13 cellular contexts compared by ENCODE assay signal in genomic region chr9:130539473-130540223, GRCh38. TPM values are rescaled to one million over a fixed set of nuclear protein-coding genes. Genes with fewer than 3 reads are reported as not detected.
DNase-seq lines count a peak whose midpoint lies in the region; ATAC-seq, FAIRE-seq and TF ChIP-seq lines count a peak whose summit lies in the region.
"Had no signal": no experiment of that assay in that cellular context is flagged by ENCODE, and none has a peak within 500 bp of the region (broad histone marks: within the 10 kb centered on the region; RNA-seq: fewer than 3 reads in every experiment).

No MANE protein-coding gene starts in this region.

- H3K4me1 ChIP-seq in H1 (replicated peaks in 1 of 4; ENCODE audit: control insufficient read depth in 3 of 4, insufficient read depth in 4 of 4, low read length in 3 of 4), result peaks cover 0 to 31% (median 10%) of the 10 kb centered on the region in 4 experiments; a peak in 6 of 7 replicates
- no peaks in the 10 kb centered on the region for H3K4me1 ChIP-seq in psoas muscle
- H3K4me1 ChIP-seq in upper lobe of left lung, result peaks cover 0 to 10% (median 1%) of the 10 kb centered on the region in 4 donors

- no peaks in the 10 kb centered on the region; the same call in 1 of the 2 replicates for H3K79me1 ChIP-seq in H1 (ENCODE audit: low read depth, low read length)

- TF ChIP-seq RAD21 in H1 (IDR thresholded peaks at IDR 0.05 in 1 of 2, conservative IDR thresholded peaks at IDR 0.05 in 1 of 2; ENCODE audit: low read depth in 2 of 2, low read length in 2 of 2), result no peak

- no peak overlapping the region for H3K4ac ChIP-seq in H1 (replicated peaks; ENCODE audit: insufficient read length, low read depth, low read length)

- H3K18ac ChIP-seq in H1 (ENCODE audit: extremely low read depth, low read length), result no peak overlapping the region

- peak overlapping the region; percentile 24; the same call in 1 of the 2 replicates for H2BK5ac ChIP-seq in H1 (ENCODE audit: low read depth, low read length)

- H3K27me3 ChIP-seq in H1 (replicated peaks in 1 of 4; ENCODE audit: control insufficient read depth in 3 of 4, extremely low read depth in 1 of 4, insufficient read depth in 3 of 4, low read length in 3 of 4), result peaks cover 0 to 22% (median 13%) of the 10 kb centered on the region in 4 experiments; a peak in 4 of 7 replicates
- H3K27me3 ChIP-seq in psoas muscle (ENCODE audit: insufficient read depth in 3 of 3, low read length in 2 of 3), result peaks cover 0 to 66% (median 18%) of the 10 kb centered on the region in 3 donors
- H3K27me3 ChIP-seq in upper lobe of left lung, result peaks cover 0 to 19% (median 2%) of the 10 kb centered on the region in 4 donors

- H3K4me3 ChIP-seq in H1 (ENCODE audit: extremely low read depth in 1 of 4, insufficient read depth in 2 of 4, low read depth in 3 of 4, low read length in 4 of 4) (no peak overlapping the region), psoas muscle (no peak overlapping the region), upper lobe of left lung (no peak overlapping the region)

- no peak overlapping the region for H3K27ac Mint-ChIP-seq in activated T-helper 2 cell treated with anti-CD3 and anti-CD28 coated beads, Interferon-gamma antibody, Interleukin-2, Interleukin-4, amounts not matched to agents 10 μg/mL and 5 μg/mL and 100 μg/mL, durations not matched to agents 14 hours and 24 hours and 36 hours
- H3K27ac Mint-ChIP-seq: naive B cell; stimulated activated naive CD8-positive, alpha-beta T cell treated with anti-CD3 and anti-CD28 coated beads, Interleukin-15, amount 100 ng/mL, for 72 hours; T-cell had no signal

- intact Hi-C loops in psoas muscle (cut with DNase I) (no loop called here), Right ventricle myocardium superior (cut with DNase I) (no loop called here)
- intact Hi-C loops in activated T-helper 2 cell treated with anti-CD3 and anti-CD28 coated beads, Interferon-gamma antibody, Interleukin-2, Interleukin-4, amounts not matched to agents 10 μg/mL and 5 μg/mL and 100 μg/mL, durations not matched to agents 14 hours and 24 hours and 36 hours (cut with micrococcal nuclease), result no loop called here

- no peak overlapping the region for H4K5ac ChIP-seq in H1 (ENCODE audit: insufficient read length, low read depth, low read length)

- no peak overlapping the region for H3K14ac ChIP-seq in H1 (ENCODE audit: insufficient read length)

- peak overlapping the region; percentile 94; the same call in 1 of the 2 replicates for H2BK12ac ChIP-seq in H1 (ENCODE audit: low read depth, low read length)

- no peak for TF ChIP-seq EP300 in H1 (IDR thresholded peaks at IDR 0.05; ENCODE audit: borderline replicate concordance in 1 of 2, low read depth in 2 of 2, low read length in 2 of 2)
- TF ChIP-seq EP300 in upper lobe of left lung (IDR thresholded peaks at IDR 0.05), result no peak

- H3K23ac ChIP-seq in H1 (ENCODE audit: insufficient read length), result no peak overlapping the region

- H3K36me3 ChIP-seq in H1 (ENCODE audit: control insufficient read depth in 2 of 4, insufficient read depth in 4 of 4, low read length in 3 of 4) (no peaks in the 10 kb centered on the region; a peak in 1 of 8 replicates), psoas muscle (ENCODE audit: insufficient read depth in 1 of 2, low read depth in 1 of 2) (no peaks in the 10 kb centered on the region), upper lobe of left lung (no peaks in the 10 kb centered on the region)

- H3K36me3 Mint-ChIP-seq in activated T-helper 2 cell treated with anti-CD3 and anti-CD28 coated beads, Interferon-gamma antibody, Interleukin-2, Interleukin-4, amounts not matched to agents 10 μg/mL and 5 μg/mL and 100 μg/mL, durations not matched to agents 14 hours and 24 hours and 36 hours (ENCODE audit: low read depth), result no peaks in the 10 kb centered on the region

- ATAC-seq in psoas muscle (peak in 3 of 4 donors; percentile 48 to 66 (median 65)), upper lobe of left lung (ENCODE audit: low FRiP score in 2 of 2) (no peak), Right ventricle myocardium superior (ENCODE audit: poor library complexity) (no peak)
- ATAC-seq: stimulated activated naive CD8-positive, alpha-beta T cell treated with anti-CD3 and anti-CD28 coated beads, Interleukin-15, amount 100 ng/mL, for 72 hours; T-cell had no signal

- peaks cover 3% of the 10 kb centered on the region; the same call in 1 of the 2 replicates for H3K23me2 ChIP-seq in H1 (ENCODE audit: low read depth, low read length)

- CTCF ChIA-PET in H1 (lab: Charles Lee; ENCODE audit: partially characterized antibody), result interaction anchor here (0.9 to 1.5 kb wide), 5 partner anchors 10 to 143 kb away, joined by 3 to 5 read pairs (median 4); no protein-coding TSS in a partner anchor

- no peak overlapping the region for H4K8ac ChIP-seq in H1 (ENCODE audit: extremely low read depth, insufficient read depth, low read length)

- TF ChIP-seq POLR2A in H1 (IDR thresholded peaks at IDR 0.05; ENCODE audit: control extremely low read depth in 1 of 2, low read depth in 2 of 2, low read length in 2 of 2), result no peak
- no peak for TF ChIP-seq POLR2A in upper lobe of left lung (IDR thresholded peaks at IDR 0.05)

- TF ChIP-seq CTCF in H1 (IDR thresholded peaks at IDR 0.05; ENCODE audit: control extremely low read depth in 1 of 3, insufficient read depth in 1 of 3, low read depth in 1 of 3, low read length in 3 of 3) (no peak), psoas muscle (IDR thresholded peaks at IDR 0.05) (no peak), upper lobe of left lung (IDR thresholded peaks at IDR 0.05) (no peak)

- WGBS in H1 (ENCODE audit: extremely low coverage in 1 of 2, insufficient coverage in 1 of 2, insufficient read length in 1 of 2, insufficient replicate concordance in 2 of 2, low coverage in 1 of 2, low lambda C conversion rate in 2 of 2, missing lambda C conversion rate in 1 of 2), 2 experiments, result 83% methylated on average over 9 of the region's 9 CpGs; no CpG with 5 or more reads in 1 of the 2 experiments
- 46 to 60% (median 56%) methylated on average over 9 of the region's 9 CpGs for WGBS in psoas muscle, 3 donors
- 69% methylated on average over 9 of the region's 9 CpGs for WGBS in upper lobe of left lung, 2 donors

- H3K4me2 ChIP-seq in H1 (ENCODE audit: insufficient read depth in 1 of 2, low read depth in 2 of 2, low read length in 2 of 2), result no peak overlapping the region

- POLR2A ChIA-PET in H1 (lab: Charles Lee; ENCODE audit: partially characterized antibody), result interaction anchor here (0.7 to 1.1 kb wide), 5 partner anchors 10 to 40 kb away, joined by 3 to 4 read pairs (median 3); no protein-coding TSS in a partner anchor

- H3K9me3 ChIP-seq in H1 (ENCODE audit: insufficient read depth in 2 of 2, low read depth in 1 of 2, low read length in 1 of 2) (no peaks in the 10 kb centered on the region), psoas muscle (no peaks in the 10 kb centered on the region), upper lobe of left lung (no peaks in the 10 kb centered on the region)

- H3K9me3 Mint-ChIP-seq in activated T-helper 2 cell treated with anti-CD3 and anti-CD28 coated beads, Interferon-gamma antibody, Interleukin-2, Interleukin-4, amounts not matched to agents 10 μg/mL and 5 μg/mL and 100 μg/mL, durations not matched to agents 14 hours and 24 hours and 36 hours, result no peaks in the 10 kb centered on the region
- H3K9me3 Mint-ChIP-seq: central memory CD8-positive, alpha-beta T cell; naive B cell; stimulated activated naive CD8-positive, alpha-beta T cell treated with anti-CD3 and anti-CD28 coated beads, Interleukin-15, amount 100 ng/mL, for 72 hours; T-cell had no signal

- H2BK15ac ChIP-seq in H1 (ENCODE audit: low read length), result peak overlapping the region; percentile 83; the same call in 1 of the 2 replicates

- H3K4me1 Mint-ChIP-seq in activated T-helper 2 cell treated with anti-CD3 and anti-CD28 coated beads, Interferon-gamma antibody, Interleukin-2, Interleukin-4, amounts not matched to agents 10 μg/mL and 5 μg/mL and 100 μg/mL, durations not matched to agents 14 hours and 24 hours and 36 hours (ENCODE audit: low read depth), result peaks cover 4% of the 10 kb centered on the region

- peaks cover 48% of the 10 kb centered on the region for H3K27me3 Mint-ChIP-seq in activated T-helper 2 cell treated with anti-CD3 and anti-CD28 coated beads, Interferon-gamma antibody, Interleukin-2, Interleukin-4, amounts not matched to agents 10 μg/mL and 5 μg/mL and 100 μg/mL, durations not matched to agents 14 hours and 24 hours and 36 hours (ENCODE audit: low read depth)

- DNase-seq in H4 (ENCODE audit: low spot score) (peak; percentile 46), NCI-H446 treated with DMSO at 0.1 percent for 48 hours (lab: John Stamatoyannopoulos, UW) (peak; percentile 59), H1 (ENCODE audit: low read depth in 1 of 2, low spot score in 2 of 2) (no peak), psoas muscle (peak in 1 of 2 donors; percentile 41), upper lobe of left lung (no peak), DMS153 (lab: John Stamatoyannopoulos, UW) (no peak), Right ventricle myocardium superior (no peak)
- no peak for DNase-seq in activated T-helper 2 cell treated with anti-CD3 and anti-CD28 coated beads, Interferon-gamma antibody, Interleukin-2, Interleukin-4, amounts not matched to agents 10 μg/mL and 5 μg/mL and 100 μg/mL, durations not matched to agents 14 hours and 24 hours and 36 hours (ENCODE audit: low spot score)
- DNase-seq: naive B cell; NCI-H510A treated with DMSO at 0.1 percent for 48 hours; stimulated activated naive CD8-positive, alpha-beta T cell treated with anti-CD3 and anti-CD28 coated beads, Interleukin-15, amount 100 ng/mL, for 72 hours; T-cell had no signal

- H4K91ac ChIP-seq in H1 (replicated peaks; ENCODE audit: insufficient read length, low read length), result no peak overlapping the region

- H4K20me1 ChIP-seq in H1 (replicated peaks in 1 of 2; ENCODE audit: control insufficient read depth in 1 of 2, insufficient read depth in 2 of 2, low read length in 2 of 2), result no peaks in the 10 kb centered on the region

- no peak overlapping the region for H2BK120ac ChIP-seq in H1 (replicated peaks; ENCODE audit: low read depth, low read length)

- no peak overlapping the region for H2AFZ ChIP-seq in H1 (ENCODE audit: low read length)

- H3K79me2 ChIP-seq in H1 (ENCODE audit: control insufficient read depth in 1 of 2, insufficient read depth in 2 of 2, low read length in 2 of 2), result no peaks in the 10 kb centered on the region

- H2BK20ac ChIP-seq in H1 (ENCODE audit: low read length), result no peak overlapping the region

- no peak overlapping the region for H3K56ac ChIP-seq in H1 (replicated peaks; ENCODE audit: insufficient read length, low read depth, low read length)

- no peak overlapping the region for H3K9ac ChIP-seq in H1 (replicated peaks in 1 of 4; ENCODE audit: extremely low read depth in 1 of 4, low read depth in 3 of 4, low read length in 3 of 4)

- no peak overlapping the region for H3K4me3 Mint-ChIP-seq in activated T-helper 2 cell treated with anti-CD3 and anti-CD28 coated beads, Interferon-gamma antibody, Interleukin-2, Interleukin-4, amounts not matched to agents 10 μg/mL and 5 μg/mL and 100 μg/mL, durations not matched to agents 14 hours and 24 hours and 36 hours (ENCODE audit: low read depth)
- H3K4me3 Mint-ChIP-seq: central memory CD8-positive, alpha-beta T cell; naive B cell; stimulated activated naive CD8-positive, alpha-beta T cell treated with anti-CD3 and anti-CD28 coated beads, Interleukin-15, amount 100 ng/mL, for 72 hours; T-cell had no signal

- FAIRE-seq in H1 (lab: Jason Lieb, UNC), result no peak

- H3K27ac ChIP-seq in H1 (ENCODE audit: low read depth, low read length) (no peak overlapping the region), psoas muscle (no peak overlapping the region), upper lobe of left lung (no peak overlapping the region)

- H2AK5ac ChIP-seq in H1 (ENCODE audit: low read depth, low read length), result no peak overlapping the region; the same call in 1 of the 2 replicates

RNA-seq across cellular contexts. Expression of gene FUBP3, which starts 39.7 kb away (rescaled TPM):
- total RNA-seq in H4 (2014; rRNA removed; shearing (Covaris generic)), result 30.7 and 36.0 TPM in 2 replicates
- total RNA-seq in H1 (2021; fragmentation: NEBNext Ultra II Directional; extraction: Animal tissue kit (Norgen Biotek cat#: 25700)), result 70.1 and 76.4 TPM in 2 replicates
- polyA plus RNA-seq in H1 (2011; rRNA removed) (23.7 and 31.2 TPM in 2 replicates), psoas muscle (10 to 100 TPM in 2 of 3 donors, 1 to 10 TPM in 1; 7.5 to 20.7 (median 13.0) TPM)
- 38.6 TPM for polyA plus RNA-seq in H1 (2011; cell fraction: cytosol; rRNA removed)
- 83.6 TPM for polyA plus RNA-seq in H1 (2011; cell fraction: nucleus; rRNA removed)
- polyA plus RNA-seq in H1 (2012, experiment 1 of 2), result 56.5 to 87.8 TPM (median 61.8 TPM) in 4 replicates
- polyA plus RNA-seq in H1 (2012, experiment 2 of 2), result 8.9 TPM
- 34.5 TPM for polyA plus RNA-seq in H1 (2013, experiment 1 of 2)
- 34.2 TPM for polyA plus RNA-seq in H1 (2013, experiment 2 of 2)
- 34.3 and 44.6 TPM in 2 replicates for polyA minus RNA-seq in H1 (2011; rRNA and poly(A)+ RNA removed)
- 91.9 TPM for polyA minus RNA-seq in H1 (2011; cell fraction: cytosol; rRNA and poly(A)+ RNA removed)
- polyA minus RNA-seq in H1 (2011; cell fraction: nucleus; rRNA and poly(A)+ RNA removed), result 43.3 TPM
- total RNA-seq in psoas muscle (10 to 100 TPM; 14.3 to 17.9 (median 16.6) TPM), upper lobe of left lung (100 to 1,000 TPM in 1 of 6 donors, 10 to 100 TPM in 5; 28.7 to 139 (median 43.6) TPM), Right ventricle myocardium superior (23.0 TPM)
- 46.9 and 50.6 TPM in 2 replicates for total RNA-seq in activated T-helper 2 cell treated with anti-CD3 and anti-CD28 coated beads, Interferon-gamma antibody, Interleukin-2, Interleukin-4, amounts not matched to agents 10 μg/mL and 5 μg/mL and 100 μg/mL, durations not matched to agents 14 hours and 24 hours and 36 hours

Comparison
In these comparisons a context has a peak if more than half of its experiments do, and no peak if none do; other contexts are left out.
1. DNase-seq: peak in H4 (single experiment) and NCI-H446 treated with DMSO at 0.1 percent for 48 hours (single experiment); none in H1 (0 of 2), activated T-helper 2 cell treated with anti-CD3 and anti-CD28 coated beads, Interferon-gamma antibody, Interleukin-2, Interleukin-4, amounts not matched to agents 10 μg/mL and 5 μg/mL and 100 μg/mL, durations not matched to agents 14 hours and 24 hours and 36 hours (single experiment), upper lobe of left lung (0 of 2), DMS153 (single experiment) and Right ventricle myocardium superior (single experiment).
2. ATAC-seq: peak in psoas muscle (3 of 4); none in upper lobe of left lung (0 of 2) and Right ventricle myocardium superior (single experiment).